Comparison of ENCODE assay signal across 1 cellular context in the genomic region with DNA sequence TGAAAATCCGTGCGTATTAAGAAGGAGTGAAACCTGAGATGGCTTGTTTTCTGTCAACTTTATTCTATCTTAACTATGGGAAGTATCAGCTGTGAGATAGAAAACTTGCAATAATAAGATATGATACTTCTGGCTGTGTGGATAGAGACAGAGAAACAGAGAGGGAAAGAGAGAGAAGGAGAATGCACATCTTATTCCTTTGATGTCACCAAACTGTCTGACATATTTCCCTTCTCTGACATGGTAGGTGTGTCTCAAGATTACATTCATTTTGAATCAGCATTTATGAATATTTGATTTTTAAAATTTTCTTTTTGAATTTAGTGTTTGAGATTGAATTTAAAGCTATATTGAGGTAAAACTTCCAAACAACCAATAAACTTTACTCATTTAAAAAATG.
TF ChIP-seq lines count a peak whose summit lies in the region.

No MANE protein-coding gene starts in this region.

TF ChIP-seq in IMR-90, 13 proteins besides CTCF, POLR2A, EP300 and RAD21:
- TF ChIP-seq MXI1 (IDR thresholded peaks at IDR 0.05; ENCODE audit: borderline replicate concordance, low read depth, low read length) (no peak), CEBPB (IDR thresholded peaks at IDR 0.05; ENCODE audit: low read depth, low read length) (no peak), MAZ (IDR thresholded peaks at IDR 0.05; ENCODE audit: borderline replicate concordance, low read depth, low read length) (no peak), CHD1 (IDR thresholded peaks at IDR 0.05; ENCODE audit: low read depth, low read length) (no peak), FOS (IDR thresholded peaks at IDR 0.05; ENCODE audit: low read depth, low read length) (no peak), SMC3 (IDR thresholded peaks at IDR 0.05; ENCODE audit: low read depth, low read length) (no peak), RFX5 (IDR thresholded peaks at IDR 0.05; ENCODE audit: low read depth, low read length) (no peak), MAFK (IDR thresholded peaks at IDR 0.05; ENCODE audit: low read depth, low read length) (no peak), RCOR1 (IDR thresholded peaks at IDR 0.05; ENCODE audit: insufficient replicate concordance, low read length) (no peak), BHLHE40 (IDR thresholded peaks at IDR 0.05; ENCODE audit: low read depth, low read length) (no peak), NFE2L2 (IDR thresholded peaks at IDR 0.05; ENCODE audit: low read depth, low read length) (no peak)
- TF ChIP-seq, protein P1, sequence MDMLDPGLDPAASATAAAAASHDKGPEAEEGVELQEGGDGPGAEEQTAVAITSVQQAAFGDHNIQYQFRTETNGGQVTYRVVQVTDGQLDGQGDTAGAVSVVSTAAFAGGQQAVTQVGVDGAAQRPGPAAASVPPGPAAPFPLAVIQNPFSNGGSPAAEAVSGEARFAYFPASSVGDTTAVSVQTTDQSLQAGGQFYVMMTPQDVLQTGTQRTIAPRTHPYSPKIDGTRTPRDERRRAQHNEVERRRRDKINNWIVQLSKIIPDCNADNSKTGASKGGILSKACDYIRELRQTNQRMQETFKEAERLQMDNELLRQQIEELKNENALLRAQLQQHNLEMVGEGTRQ (IDR thresholded peaks at IDR 0.05; ENCODE audit: low read depth, low read length) = no peak
- TF ChIP-seq, protein P2, sequence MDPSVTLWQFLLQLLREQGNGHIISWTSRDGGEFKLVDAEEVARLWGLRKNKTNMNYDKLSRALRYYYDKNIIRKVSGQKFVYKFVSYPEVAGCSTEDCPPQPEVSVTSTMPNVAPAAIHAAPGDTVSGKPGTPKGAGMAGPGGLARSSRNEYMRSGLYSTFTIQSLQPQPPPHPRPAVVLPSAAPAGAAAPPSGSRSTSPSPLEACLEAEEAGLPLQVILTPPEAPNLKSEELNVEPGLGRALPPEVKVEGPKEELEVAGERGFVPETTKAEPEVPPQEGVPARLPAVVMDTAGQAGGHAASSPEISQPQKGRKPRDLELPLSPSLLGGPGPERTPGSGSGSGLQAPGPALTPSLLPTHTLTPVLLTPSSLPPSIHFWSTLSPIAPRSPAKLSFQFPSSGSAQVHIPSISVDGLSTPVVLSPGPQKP (IDR thresholded peaks at IDR 0.05; ENCODE audit: borderline replicate concordance, low read depth, low read length) = no peak
